In the genomic region with DNA sequence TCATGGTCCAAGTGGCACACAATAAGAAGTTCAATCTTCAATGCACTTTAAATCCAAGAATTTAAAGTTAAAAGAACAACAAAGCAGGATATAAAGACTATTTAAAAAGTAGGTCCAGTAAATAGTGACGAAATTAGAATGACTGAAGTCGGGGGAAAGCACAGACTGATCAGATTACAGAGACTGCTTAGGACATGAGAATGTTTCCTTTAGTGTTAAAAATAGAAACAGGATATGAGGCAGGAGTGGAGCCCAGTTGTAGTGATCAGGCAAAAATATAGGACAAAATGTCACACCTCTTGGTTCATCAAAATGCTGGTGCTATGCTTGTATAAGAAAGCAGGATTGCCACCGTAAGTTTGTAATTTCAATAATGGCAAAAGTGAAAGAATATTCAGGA, we compare ENCODE assay signal across 12 cellular contexts. TPM values are rescaled to one million over a fixed set of nuclear protein-coding genes. Genes with fewer than 3 reads are reported as not detected.
DNase-seq lines count a peak whose midpoint lies in the region; TF ChIP-seq lines count a peak whose summit lies in the region.
"Had no signal": no experiment of that assay in that cellular context is flagged by ENCODE, and none has a peak within 500 bp of the region (broad histone marks: within the 10 kb centered on the region; RNA-seq: fewer than 3 reads in every experiment).

No MANE protein-coding gene starts in this region.

- H3K27me3 ChIP-seq in adrenal gland, result no peaks in the 10 kb centered on the region
- H3K27me3 ChIP-seq in hepatocyte, result no peaks in the 10 kb centered on the region
- H3K27me3 ChIP-seq in suprapubic skin, result no peaks in the 10 kb centered on the region

- H3K79me2 ChIP-seq in hepatocyte, result no peaks in the 10 kb centered on the region

- H3K9me2 ChIP-seq in hepatocyte (replicated peaks; ENCODE audit: insufficient read depth), result no peaks in the 10 kb centered on the region

- H3K4me3 ChIP-seq in adrenal gland (no peak overlapping the region), hepatocyte (no peak overlapping the region), suprapubic skin (no peak overlapping the region)

- no peak overlapping the region for H2AFZ ChIP-seq in hepatocyte

- H3K27ac ChIP-seq in adrenal gland (peak overlapping the region in 4 of 5 donors; percentile 39 to 84 (median 72)), hepatocyte (peak overlapping the region; percentile 86), suprapubic skin (peak overlapping the region; percentile 45)
- H3K27ac ChIP-seq: 22Rv1 had no signal

- TF ChIP-seq CTCF in adrenal gland (IDR thresholded peaks at IDR 0.05) (no peak), hepatocyte (IDR thresholded peaks at IDR 0.05; ENCODE audit: poor library complexity) (no peak), suprapubic skin (IDR thresholded peaks at IDR 0.05) (no peak)

- intact Hi-C loops in adrenal gland (cut with DNase I), result no loop called here

- peak overlapping the region; percentile 21 for H3K4me2 ChIP-seq in hepatocyte

- no peaks in the 10 kb centered on the region for H4K20me1 ChIP-seq in hepatocyte (ENCODE audit: insufficient read depth, poor library complexity, severe bottlenecking)

- H3K9me3 ChIP-seq in adrenal gland (replicated peaks in 1 of 3), result no peaks in the 10 kb centered on the region
- no peaks in the 10 kb centered on the region for H3K9me3 ChIP-seq in hepatocyte (ENCODE audit: low read depth)
- no peaks in the 10 kb centered on the region for H3K9me3 ChIP-seq in suprapubic skin

- TF ChIP-seq POLR2A in adrenal gland (IDR thresholded peaks at IDR 0.05) (no peak), suprapubic skin (IDR thresholded peaks at IDR 0.05) (peak in 1 of 2 donors; percentile 22)

- WGBS in adrenal gland, 4 donors, result 20 to 36% (median 23%) methylated on average over 3 of the region's 3 CpGs
- 44% methylated on average over 3 of the region's 3 CpGs for WGBS in hepatocyte (ENCODE audit: low lambda C conversion rate, missing lambda C conversion rate)
- 25% methylated on average over 3 of the region's 3 CpGs for WGBS in suprapubic skin

- peak; percentile 11 for DNase-seq in SIG-M5 treated with dmso at 0.1 percent for 504 hours (lab: John Stamatoyannopoulos, UW; ENCODE audit: unreplicated experiment)
- no peak for DNase-seq in SIG-M5 (lab: John Stamatoyannopoulos, UW)
- DNase-seq in adrenal gland, result peak in 1 of 7 donors; percentile 8
- DNase-seq in hepatocyte (ENCODE audit: low spot score), result peak; percentile 10
- no peak for DNase-seq in suprapubic skin (ENCODE audit: low spot score in 2 of 2)
- no peak for DNase-seq in anterior cingulate cortex (lab: John Stamatoyannopoulos, UW)
- no peak for DNase-seq in NCI-H526 treated with DMSO at 0.1 percent for 48 hours (lab: John Stamatoyannopoulos, UW)
- DNase-seq in NCI-H510A treated with DMSO at 0.1 percent for 48 hours (lab: John Stamatoyannopoulos, UW), result no peak
- DNase-seq: NCI-H774 had no signal

- TF ChIP-seq EP300 in suprapubic skin (IDR thresholded peaks at IDR 0.05), result no peak

- H3K4me1 ChIP-seq in adrenal gland (replicated peaks in 1 of 2) (peaks cover 0 to 16% of the 10 kb centered on the region in 2 donors), hepatocyte (ENCODE audit: insufficient read depth) (no peaks in the 10 kb centered on the region), suprapubic skin (no peaks in the 10 kb centered on the region)

- H3K36me3 ChIP-seq in adrenal gland (replicated peaks in 1 of 2) (no peaks in the 10 kb centered on the region), hepatocyte (replicated peaks; ENCODE audit: insufficient read depth, low read depth) (no peaks in the 10 kb centered on the region), suprapubic skin (no peaks in the 10 kb centered on the region)

RNA-seq across cellular contexts. Expression of a gene that starts 52.2 kb away (rescaled TPM):
- total RNA-seq in adrenal gland (100 to 1,000 TPM in 7 of 8 donors, 10 to 100 TPM in 1; 57.4 to 690 (median 399) TPM), hepatocyte (3.8 and 5.6 TPM in 2 replicates), suprapubic skin (10 to 100 TPM; 12.9 to 22.0 (median 16.7) TPM)
- polyA plus RNA-seq in adrenal gland (100 to 1,000 TPM in 2 of 3 donors, 10 to 100 TPM in 1; 58.4 to 169 (median 129) TPM), hepatocyte (2.8 and 3.0 TPM in 2 replicates)
- total RNA-seq: activated CD8-positive, alpha-beta memory T cell treated with anti-CD3 and anti-CD28 coated beads for 36 hours; epithelial cell of proximal tubule had no signal

Comparison
In these comparisons a context has a peak if more than half of its experiments do, and no peak if none do; other contexts are left out.
1. DNase-seq: peak in SIG-M5 treated with dmso at 0.1 percent for 504 hours (single experiment) and hepatocyte (single experiment); none in SIG-M5 (single experiment), suprapubic skin (0 of 2), anterior cingulate cortex (0 of 58), NCI-H526 treated with DMSO at 0.1 percent for 48 hours (single experiment) and NCI-H510A treated with DMSO at 0.1 percent for 48 hours (single experiment).
2. Peak in every context shown above with its lines, with median percentiles within 50 percentile points of each other: H3K27ac ChIP-seq.